ENCODE assay signal across 1 cellular context in genomic region chr15:52163321-52164190, GRCh38.
TF ChIP-seq lines count a peak whose summit lies in the region.

No MANE protein-coding gene starts in this region.

TF ChIP-seq in SK-N-SH, 30 proteins besides CTCF, POLR2A, EP300 and RAD21 (continued from another document):
- TF ChIP-seq REST (IDR thresholded peaks at IDR 0.05; ENCODE audit: low read depth, low read length) (no peak), TCF12 (IDR thresholded peaks at IDR 0.05) (no peak), MXI1 (IDR thresholded peaks at IDR 0.05; ENCODE audit: low read depth, low read length) (no peak), FOXJ3 (CRISPR knock-in tag; IDR thresholded peaks at IDR 0.05) (no peak), USF1 (IDR thresholded peaks at IDR 0.05; ENCODE audit: borderline replicate concordance, low read depth) (no peak), PBX3 (IDR thresholded peaks at IDR 0.05) (no peak), MEF2A (IDR thresholded peaks at IDR 0.05; ENCODE audit: borderline replicate concordance, low read depth) (no peak), RCOR1 (IDR thresholded peaks at IDR 0.05; ENCODE audit: low read length) (no peak), TAF1 (IDR thresholded peaks at IDR 0.05; ENCODE audit: borderline replicate concordance, low read depth, low read length) (no peak)
- TF ChIP-seq, protein P1, sequence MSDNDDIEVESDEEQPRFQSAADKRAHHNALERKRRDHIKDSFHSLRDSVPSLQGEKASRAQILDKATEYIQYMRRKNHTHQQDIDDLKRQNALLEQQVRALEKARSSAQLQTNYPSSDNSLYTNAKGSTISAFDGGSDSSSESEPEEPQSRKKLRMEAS (IDR thresholded peaks at IDR 0.05; ENCODE audit: low read depth), result no peak
- TF ChIP-seq, protein P2, sequence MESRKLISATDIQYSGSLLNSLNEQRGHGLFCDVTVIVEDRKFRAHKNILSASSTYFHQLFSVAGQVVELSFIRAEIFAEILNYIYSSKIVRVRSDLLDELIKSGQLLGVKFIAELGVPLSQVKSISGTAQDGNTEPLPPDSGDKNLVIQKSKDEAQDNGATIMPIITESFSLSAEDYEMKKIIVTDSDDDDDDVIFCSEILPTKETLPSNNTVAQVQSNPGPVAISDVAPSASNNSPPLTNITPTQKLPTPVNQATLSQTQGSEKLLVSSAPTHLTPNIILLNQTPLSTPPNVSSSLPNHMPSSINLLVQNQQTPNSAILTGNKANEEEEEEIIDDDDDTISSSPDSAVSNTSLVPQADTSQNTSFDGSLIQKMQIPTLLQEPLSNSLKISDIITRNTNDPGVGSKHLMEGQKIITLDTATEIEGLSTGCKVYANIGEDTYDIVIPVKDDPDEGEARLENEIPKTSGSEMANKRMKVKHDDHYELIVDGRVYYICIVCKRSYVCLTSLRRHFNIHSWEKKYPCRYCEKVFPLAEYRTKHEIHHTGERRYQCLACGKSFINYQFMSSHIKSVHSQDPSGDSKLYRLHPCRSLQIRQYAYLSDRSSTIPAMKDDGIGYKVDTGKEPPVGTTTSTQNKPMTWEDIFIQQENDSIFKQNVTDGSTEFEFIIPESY (IDR thresholded peaks at IDR 0.05; ENCODE audit: borderline replicate concordance, low read depth), result no peak
TF ChIP-seq in SK-N-SH: peak in this region for 0.
